ENCODE assay signal across 8 cellular contexts in the genomic region with DNA sequence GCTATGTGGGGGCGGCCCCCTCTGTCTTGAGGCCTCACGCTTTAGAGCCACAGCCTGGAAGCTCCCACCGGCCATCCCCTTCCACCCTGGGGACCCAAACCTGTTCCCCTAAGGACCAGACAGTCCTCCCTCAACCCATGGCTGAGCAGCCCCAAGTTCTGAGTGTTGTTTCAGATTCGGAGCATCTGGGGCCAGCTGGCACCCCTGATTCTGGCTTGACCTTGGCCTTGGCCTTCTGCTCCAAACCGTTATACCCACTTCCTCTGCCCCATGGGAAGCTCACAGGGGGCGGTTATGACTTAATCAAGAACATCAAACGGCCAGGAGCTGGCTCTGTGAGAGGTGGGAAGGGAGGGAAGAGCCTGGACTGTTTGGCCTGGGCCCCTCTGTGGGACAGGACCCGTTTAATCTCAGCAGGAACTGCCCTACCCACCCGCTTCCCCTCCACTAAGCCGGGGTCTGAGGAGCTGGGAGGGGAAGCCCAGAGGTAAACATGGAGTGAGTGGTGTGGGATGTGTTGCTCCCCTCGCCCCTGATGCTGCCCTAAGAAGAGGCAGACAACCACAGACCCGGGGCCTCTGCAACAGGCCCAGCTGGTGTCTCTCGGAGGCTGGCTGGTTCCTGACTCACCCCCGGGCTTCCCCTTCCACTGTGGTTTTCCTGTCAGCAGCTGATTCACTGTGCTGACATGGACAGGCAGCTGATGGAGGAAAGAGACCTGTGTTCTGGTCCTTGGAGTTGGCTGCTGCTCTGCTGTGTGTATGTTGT. TPM values are rescaled to one million over a fixed set of nuclear protein-coding genes. Genes with fewer than 3 reads are reported as not detected.
DNase-seq lines count a peak whose midpoint lies in the region; ATAC-seq and TF ChIP-seq lines count a peak whose summit lies in the region.

No MANE protein-coding gene starts in this region.

- no peaks in the 10 kb centered on the region for H3K9me3 Mint-ChIP-seq in dendritic cell treated with granulocyte-macrophage colony-stimulating factor and Interleukin-4, amounts not matched to agents 40 ng/mL and 50 ng/mL, for 4 days
- no peaks in the 10 kb centered on the region for H3K9me3 Mint-ChIP-seq in stimulated activated memory B cell treated with anti-CD40 and anti-IgM and Interleukin-4, amounts not matched to agents 10 μg/mL and 1 μg/mL and 100 μg/mL, for 72 hours

- peak overlapping the region; percentile 26; the same call in 1 of the 2 replicates for H2AFZ ChIP-seq in KMS-11 (ENCODE audit: low read depth)

- H3K27me3 ChIP-seq in KMS-11 (ENCODE audit: insufficient read depth, low read depth): no peaks in the 10 kb centered on the region

- no peaks in the 10 kb centered on the region for H4K20me1 ChIP-seq in KMS-11 (ENCODE audit: insufficient read depth)

- H3K79me2 ChIP-seq in KMS-11 (ENCODE audit: insufficient read depth, low read depth): no peaks in the 10 kb centered on the region

- peak overlapping the region; percentile 56 for H3K27ac ChIP-seq in KMS-11

- no peak for TF ChIP-seq CTCF in KMS-11 (conservative IDR thresholded peaks at IDR 0.05; ENCODE audit: low read depth, low read length)

- H3K4me1 Mint-ChIP-seq in dendritic cell treated with granulocyte-macrophage colony-stimulating factor and Interleukin-4, amounts not matched to agents 40 ng/mL and 50 ng/mL, for 4 days (ENCODE audit: low read depth): peaks cover 88% of the 10 kb centered on the region
- H3K4me1 Mint-ChIP-seq in stimulated activated memory B cell treated with anti-CD40 and anti-IgM and Interleukin-4, amounts not matched to agents 10 μg/mL and 1 μg/mL and 100 μg/mL, for 72 hours: peaks cover 81% of the 10 kb centered on the region

- peak overlapping the region; percentile 55 for H3K4me2 ChIP-seq in KMS-11

- DNase-seq in Caki2 (ENCODE audit: low read depth): peak; percentile 73
- peak; percentile 73 to 90 for DNase-seq in activated CD4-positive, alpha-beta T cell treated with anti-CD3 and anti-CD28 coated beads, Interleukin-2, amount 50 U/mL, for 24 hours (ENCODE audit: low read depth in 1 of 2, low spot score in 1 of 2)
- DNase-seq in myocyte (ENCODE audit: low read depth): peak; percentile 99
- no peak for DNase-seq in NCI-H1105 (lab: John Stamatoyannopoulos, UW)

- H3K4me3 Mint-ChIP-seq in dendritic cell treated with granulocyte-macrophage colony-stimulating factor and Interleukin-4, amounts not matched to agents 40 ng/mL and 50 ng/mL, for 4 days: no peak overlapping the region
- H3K4me3 Mint-ChIP-seq in stimulated activated memory B cell treated with anti-CD40 and anti-IgM and Interleukin-4, amounts not matched to agents 10 μg/mL and 1 μg/mL and 100 μg/mL, for 72 hours: peak overlapping the region; percentile 91

- H3K9ac ChIP-seq in KMS-11: no peak overlapping the region; the same call in 1 of the 2 replicates

- in situ Hi-C loops in Caki2 (cut with HindIII; ENCODE audit: low pct_unique_long_range_greater_than_20kb, low sequenced_read_pairs): no loop called here

- no peak overlapping the region for H3K4me3 ChIP-seq in KMS-11 (IDR thresholded peaks at IDR 0.05; ENCODE audit: insufficient read depth, low read depth, low read length)

- intact Hi-C loops in dendritic cell treated with granulocyte-macrophage colony-stimulating factor and Interleukin-4, amounts not matched to agents 40 ng/mL and 50 ng/mL, for 4 days (cut with micrococcal nuclease): loop anchor here (1.0 to 10.0 kb wide), 2 partner anchors 10 to 1236 kb away; partner anchors contain the start of gene SLC35C1

- peak; percentile 42 for ATAC-seq in GM21576 (IDR thresholded peaks at IDR 0.05; ENCODE audit: unreplicated experiment)
- ATAC-seq in stimulated activated memory B cell treated with anti-CD40 and anti-IgM and Interleukin-4, amounts not matched to agents 10 μg/mL and 1 μg/mL and 100 μg/mL, for 72 hours: peak; percentile 69

- no peaks in the 10 kb centered on the region for H3K36me3 ChIP-seq in KMS-11 (ENCODE audit: insufficient read depth)

- peak overlapping the region; percentile 78 for H3K27ac Mint-ChIP-seq in dendritic cell treated with granulocyte-macrophage colony-stimulating factor and Interleukin-4, amounts not matched to agents 40 ng/mL and 50 ng/mL, for 4 days
- H3K27ac Mint-ChIP-seq in stimulated activated memory B cell treated with anti-CD40 and anti-IgM and Interleukin-4, amounts not matched to agents 10 μg/mL and 1 μg/mL and 100 μg/mL, for 72 hours: peak overlapping the region; percentile 84

- H3K36me3 Mint-ChIP-seq in dendritic cell treated with granulocyte-macrophage colony-stimulating factor and Interleukin-4, amounts not matched to agents 40 ng/mL and 50 ng/mL, for 4 days (ENCODE audit: low read depth): no peaks in the 10 kb centered on the region
- peaks cover 57% of the 10 kb centered on the region for H3K36me3 Mint-ChIP-seq in stimulated activated memory B cell treated with anti-CD40 and anti-IgM and Interleukin-4, amounts not matched to agents 10 μg/mL and 1 μg/mL and 100 μg/mL, for 72 hours

- H3K27me3 Mint-ChIP-seq in dendritic cell treated with granulocyte-macrophage colony-stimulating factor and Interleukin-4, amounts not matched to agents 40 ng/mL and 50 ng/mL, for 4 days: peaks cover 22% of the 10 kb centered on the region
- no peaks in the 10 kb centered on the region for H3K27me3 Mint-ChIP-seq in stimulated activated memory B cell treated with anti-CD40 and anti-IgM and Interleukin-4, amounts not matched to agents 10 μg/mL and 1 μg/mL and 100 μg/mL, for 72 hours

- peaks cover 55% of the 10 kb centered on the region for H3K4me1 ChIP-seq in KMS-11 (ENCODE audit: low read depth, poor library complexity, severe bottlenecking)

RNA-seq across cellular contexts. Expression of gene CD82, which starts 3.4 kb away (rescaled TPM):
- 17.5 and 35.8 TPM in 2 replicates for total RNA-seq in Caki2 (2014; rRNA removed; shearing (Covaris generic); ENCODE audit: low replicate concordance)
- 98.2 and 135 TPM in 2 replicates for total RNA-seq in myocyte
- 314 TPM for polyA plus RNA-seq in myocyte (2012)
